Comparison of ENCODE assay signal across 1 cellular context in the genomic region with DNA sequence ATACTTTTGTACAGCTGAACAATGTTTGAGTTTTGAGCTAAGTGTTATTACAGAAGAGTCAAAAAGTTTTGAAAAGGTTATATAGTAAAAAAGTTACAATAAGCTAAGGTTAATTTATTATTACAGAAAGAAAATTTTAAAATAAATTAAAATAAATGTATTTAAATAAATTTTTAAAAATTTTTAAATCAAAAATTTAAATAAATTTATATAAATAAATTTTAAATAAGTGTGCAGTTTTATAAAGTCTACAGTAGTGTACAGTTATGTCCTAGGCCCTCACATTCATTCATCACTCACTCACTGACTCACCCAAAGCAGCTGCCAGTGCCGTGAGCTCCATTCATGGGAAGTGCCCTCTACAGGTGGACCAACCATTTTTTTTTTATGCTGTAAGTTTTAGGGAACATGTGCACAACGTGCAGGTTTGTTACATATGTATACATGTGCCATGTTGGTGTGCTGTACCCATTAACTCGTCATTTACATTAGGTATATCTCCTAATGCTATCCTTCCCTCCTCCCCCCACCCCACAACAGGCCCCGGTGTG.
TF ChIP-seq lines count a peak whose summit lies in the region.

No MANE protein-coding gene starts in this region.

TF ChIP-seq in HepG2, 621 proteins besides CTCF, POLR2A, EP300 and RAD21 (continued from another document):
- TF ChIP-seq ZBTB26 (CRISPR knock-in tag; IDR thresholded peaks at IDR 0.05; ENCODE audit: borderline replicate concordance), result no peak
- no peak for TF ChIP-seq HMGXB3 (CRISPR knock-in tag; IDR thresholded peaks at IDR 0.05; ENCODE audit: borderline replicate concordance)
- no peak for TF ChIP-seq GPN1 (CRISPR knock-in tag; IDR thresholded peaks at IDR 0.05; ENCODE audit: borderline replicate concordance)
- TF ChIP-seq CAMTA2 (CRISPR knock-in tag; IDR thresholded peaks at IDR 0.05; ENCODE audit: borderline replicate concordance), result no peak
- TF ChIP-seq, protein P1, sequence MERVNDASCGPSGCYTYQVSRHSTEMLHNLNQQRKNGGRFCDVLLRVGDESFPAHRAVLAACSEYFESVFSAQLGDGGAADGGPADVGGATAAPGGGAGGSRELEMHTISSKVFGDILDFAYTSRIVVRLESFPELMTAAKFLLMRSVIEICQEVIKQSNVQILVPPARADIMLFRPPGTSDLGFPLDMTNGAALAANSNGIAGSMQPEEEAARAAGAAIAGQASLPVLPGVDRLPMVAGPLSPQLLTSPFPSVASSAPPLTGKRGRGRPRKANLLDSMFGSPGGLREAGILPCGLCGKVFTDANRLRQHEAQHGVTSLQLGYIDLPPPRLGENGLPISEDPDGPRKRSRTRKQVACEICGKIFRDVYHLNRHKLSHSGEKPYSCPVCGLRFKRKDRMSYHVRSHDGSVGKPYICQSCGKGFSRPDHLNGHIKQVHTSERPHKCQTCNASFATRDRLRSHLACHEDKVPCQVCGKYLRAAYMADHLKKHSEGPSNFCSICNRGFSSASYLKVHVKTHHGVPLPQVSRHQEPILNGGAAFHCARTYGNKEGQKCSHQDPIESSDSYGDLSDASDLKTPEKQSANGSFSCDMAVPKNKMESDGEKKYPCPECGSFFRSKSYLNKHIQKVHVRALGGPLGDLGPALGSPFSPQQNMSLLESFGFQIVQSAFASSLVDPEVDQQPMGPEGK (CRISPR knock-in tag; IDR thresholded peaks at IDR 0.05), result no peak
- no peak for TF ChIP-seq NFYB (CRISPR knock-in tag; IDR thresholded peaks at IDR 0.05)
- TF ChIP-seq PAX8 (CRISPR knock-in tag; IDR thresholded peaks at IDR 0.05; ENCODE audit: borderline replicate concordance), result no peak
- TF ChIP-seq SMAD1 (CRISPR knock-in tag; IDR thresholded peaks at IDR 0.05; ENCODE audit: borderline replicate concordance, low read depth), result no peak
- TF ChIP-seq MYC (CRISPR knock-in tag; IDR thresholded peaks at IDR 0.05; ENCODE audit: borderline replicate concordance), result no peak
- no peak for TF ChIP-seq SNRNP70 (IDR thresholded peaks at IDR 0.05; ENCODE audit: low read depth, low read length)
- no peak for TF ChIP-seq ZNF10 (CRISPR knock-in tag; IDR thresholded peaks at IDR 0.05; ENCODE audit: borderline replicate concordance, low read depth)
- TF ChIP-seq FOSL2 (CRISPR knock-in tag; IDR thresholded peaks at IDR 0.05), result peak; percentile 71
- TF ChIP-seq ZNF34 (CRISPR knock-in tag; IDR thresholded peaks at IDR 0.05; ENCODE audit: borderline replicate concordance), result no peak
- TF ChIP-seq KLF12 (CRISPR knock-in tag; IDR thresholded peaks at IDR 0.05; ENCODE audit: borderline replicate concordance), result no peak
- no peak for TF ChIP-seq ZNF326 (CRISPR knock-in tag; IDR thresholded peaks at IDR 0.05; ENCODE audit: borderline replicate concordance)
- TF ChIP-seq ZNF362 (CRISPR knock-in tag; IDR thresholded peaks at IDR 0.05; ENCODE audit: borderline replicate concordance), result peak; percentile 64; the same call in 1 of the 2 replicates
- TF ChIP-seq ZNF589 (CRISPR knock-in tag; conservative IDR thresholded peaks at IDR 0.05), result no peak
- no peak for TF ChIP-seq ZFX (CRISPR knock-in tag; IDR thresholded peaks at IDR 0.05; ENCODE audit: low read depth)
- TF ChIP-seq SAP130 (CRISPR knock-in tag; IDR thresholded peaks at IDR 0.05; ENCODE audit: low read depth), result no peak
- no peak for TF ChIP-seq ZNF33B (CRISPR knock-in tag; IDR thresholded peaks at IDR 0.05)
- TF ChIP-seq ZNF275 (CRISPR knock-in tag; IDR thresholded peaks at IDR 0.05; ENCODE audit: borderline replicate concordance), result no peak
- peak; percentile 46 for TF ChIP-seq SMC3 (IDR thresholded peaks at IDR 0.05; ENCODE audit: low read length)
- no peak for TF ChIP-seq PHB2 (IDR thresholded peaks at IDR 0.05; ENCODE audit: partially characterized antibody)
- TF ChIP-seq TBX2 (CRISPR knock-in tag; IDR thresholded peaks at IDR 0.05; ENCODE audit: borderline replicate concordance), result no peak
- TF ChIP-seq STAG1 (CRISPR knock-in tag; IDR thresholded peaks at IDR 0.05), result peak; percentile 69
- no peak for TF ChIP-seq ERF (CRISPR knock-in tag; IDR thresholded peaks at IDR 0.05)
- no peak for TF ChIP-seq ZNF180 (CRISPR knock-in tag; IDR thresholded peaks at IDR 0.05; ENCODE audit: borderline replicate concordance, low read depth)
